8 cellular contexts compared by ENCODE assay signal in genomic region chr12:11651785-11652184, GRCh38. TPM values are rescaled to one million over a fixed set of nuclear protein-coding genes. Genes with fewer than 3 reads are reported as not detected.
DNase-seq lines count a peak whose midpoint lies in the region; ATAC-seq, FAIRE-seq and TF ChIP-seq lines count a peak whose summit lies in the region.

No MANE protein-coding gene starts in this region.

- WGBS in suprapubic skin, result 27% methylated on average over 6 of the region's 6 CpGs

- FAIRE-seq in kidney (lab: Jason Lieb, UNC), result no peak

- no peak for TF ChIP-seq POLR2A in suprapubic skin (IDR thresholded peaks at IDR 0.05)

- H3K4me1 ChIP-seq in kidney (ENCODE audit: control insufficient read depth in 1 of 2, insufficient read depth in 1 of 2, low read depth in 1 of 2, low read length in 2 of 2), result peaks cover 12 to 13% of the 10 kb centered on the region in 2 donors
- peaks cover 46% of the 10 kb centered on the region for H3K4me1 ChIP-seq in suprapubic skin
- H3K4me1 ChIP-seq in SJCRH30, result peaks cover 4% of the 10 kb centered on the region; the same call in 1 of the 2 replicates

- intact Hi-C loops in kidney (cut with DNase I), result no loop called here

- no peaks in the 10 kb centered on the region for H3K9me3 ChIP-seq in AG04450 (ENCODE audit: control insufficient read depth, insufficient read depth, low read length)
- no peaks in the 10 kb centered on the region for H3K9me3 ChIP-seq in kidney (ENCODE audit: control insufficient read depth in 1 of 2, low read length in 2 of 2)
- no peaks in the 10 kb centered on the region for H3K9me3 ChIP-seq in suprapubic skin
- no peaks in the 10 kb centered on the region for H3K9me3 ChIP-seq in SJCRH30 (replicated peaks)

- CTCF ChIA-PET in AG04450 (lab: Charles Lee), result interaction anchor here (1.3 kb wide), 1 partner anchor 70 kb away, joined by 3 read pairs; no protein-coding TSS in a partner anchor

- H3K9me3 Mint-ChIP-seq in activated naive CD8-positive, alpha-beta T cell treated with anti-CD3 and anti-CD28 coated beads, Interleukin-2, amount 50 U/mL, for 24 hours, result no peaks in the 10 kb centered on the region

- POLR2A ChIA-PET in AG04450 (lab: Yijun Ruan, JAX), result no interaction called here

- H3K4me1 Mint-ChIP-seq in activated naive CD8-positive, alpha-beta T cell treated with anti-CD3 and anti-CD28 coated beads, Interleukin-2, amount 50 U/mL, for 24 hours, result peaks cover 64% of the 10 kb centered on the region

- peak overlapping the region; percentile 97 for H3K4me3 ChIP-seq in AG04450 (ENCODE audit: low read depth, low read length)
- H3K4me3 ChIP-seq in kidney (ENCODE audit: low read length in 2 of 2), result peak overlapping the region; percentile 94 to 97
- peak overlapping the region; percentile 88 for H3K4me3 ChIP-seq in suprapubic skin
- no peak overlapping the region for H3K4me3 ChIP-seq in SJCRH30

- no peak for DNase-seq in AG04450 (ENCODE audit: low read depth, low spot score)
- DNase-seq in HT-29 (ENCODE audit: low spot score), result peak; percentile 43
- DNase-seq in activated naive CD8-positive, alpha-beta T cell treated with anti-CD3 and anti-CD28 coated beads, Interleukin-2, amount 50 U/mL, for 24 hours, result no peak
- no peak for DNase-seq in kidney
- no peak for DNase-seq in suprapubic skin (ENCODE audit: low spot score in 2 of 2)
- no peak for DNase-seq in NCI-H2196 treated with DMSO at 0.1 percent for 48 hours (lab: John Stamatoyannopoulos, UW; ENCODE audit: unreplicated experiment)
- no peak for DNase-seq in SJCRH30
- DNase-seq in NK-92 treated with Interleukin-12 subunit alpha and Interleukin-12 subunit beta, amount 100 ng/mL, for 24 hours (lab: John Stamatoyannopoulos, UW), result no peak

- no peaks in the 10 kb centered on the region for H3K36me3 ChIP-seq in kidney (ENCODE audit: control insufficient read depth in 1 of 2, insufficient read depth in 2 of 2, low read length in 2 of 2)
- no peaks in the 10 kb centered on the region for H3K36me3 ChIP-seq in suprapubic skin
- no peaks in the 10 kb centered on the region for H3K36me3 ChIP-seq in SJCRH30

- H3K27ac ChIP-seq in AG04450 (ENCODE audit: low read depth, low read length), result peak overlapping the region; percentile 43
- peak overlapping the region in 1 of 2 donors; percentile 8 for H3K27ac ChIP-seq in kidney (ENCODE audit: low read depth in 2 of 2, low read length in 2 of 2)
- H3K27ac ChIP-seq in suprapubic skin, result peak overlapping the region; percentile 99
- H3K27ac ChIP-seq in SJCRH30, result no peak overlapping the region

- H3K36me3 Mint-ChIP-seq in activated naive CD8-positive, alpha-beta T cell treated with anti-CD3 and anti-CD28 coated beads, Interleukin-2, amount 50 U/mL, for 24 hours (ENCODE audit: low read depth), result peaks cover 2% of the 10 kb centered on the region

- no peak for TF ChIP-seq EP300 in suprapubic skin (IDR thresholded peaks at IDR 0.05)

- peaks cover 2% of the 10 kb centered on the region for H3K27me3 Mint-ChIP-seq in activated naive CD8-positive, alpha-beta T cell treated with anti-CD3 and anti-CD28 coated beads, Interleukin-2, amount 50 U/mL, for 24 hours

- TF ChIP-seq CTCF in AG04450 (IDR thresholded peaks at IDR 0.05; ENCODE audit: low read depth, low read length) (no peak), kidney (IDR thresholded peaks at IDR 0.05; ENCODE audit: borderline replicate concordance, extremely low read depth, insufficient read depth) (no peak), suprapubic skin (IDR thresholded peaks at IDR 0.05) (no peak)

- H3K9ac ChIP-seq in kidney (ENCODE audit: low read length in 2 of 2), result peak overlapping the region; percentile 63 to 84

- no peak for ATAC-seq in activated naive CD8-positive, alpha-beta T cell treated with anti-CD3 and anti-CD28 coated beads, Interleukin-2, amount 50 U/mL, for 24 hours

- peak overlapping the region; percentile 92 for H3K27ac Mint-ChIP-seq in activated naive CD8-positive, alpha-beta T cell treated with anti-CD3 and anti-CD28 coated beads, Interleukin-2, amount 50 U/mL, for 24 hours

- H3K4me3 Mint-ChIP-seq in activated naive CD8-positive, alpha-beta T cell treated with anti-CD3 and anti-CD28 coated beads, Interleukin-2, amount 50 U/mL, for 24 hours, result peak overlapping the region; percentile 98

- H3K27me3 ChIP-seq in AG04450 (ENCODE audit: control insufficient read depth, insufficient read depth, low read length) (no peaks in the 10 kb centered on the region), suprapubic skin (no peaks in the 10 kb centered on the region), SJCRH30 (no peaks in the 10 kb centered on the region)

RNA-seq across cellular contexts. Expression of gene ETV6, which starts 2.3 kb away (rescaled TPM):
- polyA plus RNA-seq in AG04450 (2011; rRNA removed) (7.9 and 8.7 TPM in 2 replicates), kidney (ENCODE audit: insufficient read depth, low read depth, low replicate concordance) (5.2 TPM)
- 24.8 and 25.9 TPM in 2 replicates for polyA minus RNA-seq in AG04450 (2011; rRNA and poly(A)+ RNA removed)
- total RNA-seq in HT-29 (2014; rRNA removed; shearing (Covaris generic)), result 16.5 and 16.8 TPM in 2 replicates
- total RNA-seq in kidney (59.8 TPM), suprapubic skin (10 to 100 TPM; 16.9 to 41.4 (median 25.1) TPM)
- total RNA-seq in SJCRH30 (2014; rRNA removed; shearing (Covaris generic)), result 5.1 and 5.6 TPM in 2 replicates
